In genomic region chr2:206062724-206063123, GRCh38 we compare ENCODE assay signal across 1 cellular context.
TF ChIP-seq lines count a peak whose summit lies in the region.

No MANE protein-coding gene starts in this region.

TF ChIP-seq in H1, 55 proteins besides CTCF, POLR2A, EP300 and RAD21:
- TF ChIP-seq USF2 (IDR thresholded peaks at IDR 0.05; ENCODE audit: low read length) (no peak), ASH2L (IDR thresholded peaks at IDR 0.05; ENCODE audit: low read length) (no peak), PHF8 (conservative IDR thresholded peaks at IDR 0.05; ENCODE audit: low read depth, low read length) (no peak)
TF ChIP-seq in H1: peak in this region for 0.
